Comparison of ENCODE assay signal across 18 cellular contexts in the genomic region with DNA sequence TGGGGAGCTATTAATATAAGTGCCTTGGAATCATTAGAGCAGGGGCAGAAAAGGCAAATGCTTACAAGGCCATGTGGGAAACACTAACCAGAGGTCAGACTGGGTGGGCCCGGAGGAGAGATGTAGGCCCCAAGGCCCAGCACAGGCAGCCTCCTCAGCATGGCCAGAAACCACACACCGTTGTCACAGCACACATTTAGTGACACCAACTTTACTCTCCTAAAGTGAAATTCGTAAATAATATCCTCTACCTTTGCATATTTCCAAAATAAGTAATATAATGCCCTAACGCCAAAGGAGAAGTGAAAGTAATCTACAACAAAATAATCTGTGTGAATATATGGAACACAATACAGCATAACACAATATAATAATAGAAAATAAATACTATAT.
"Had no signal": no experiment of that assay in that cellular context is flagged by ENCODE, and none has a peak within 500 bp of the region (broad histone marks: within the 10 kb centered on the region; RNA-seq: fewer than 3 reads in every experiment).

No MANE protein-coding gene starts in this region.

- H3K4me3 ChIP-seq: dorsolateral prefrontal cortex, hepatocyte, lung, tibial artery, uterus had no signal

- FAIRE-seq: islet of Langerhans had no signal

- DNase-seq: activated CD4-positive, alpha-beta T cell treated with anti-CD3 and anti-CD28 coated beads for 1 hour; activated naive CD4-positive, alpha-beta T cell; activated naive CD8-positive, alpha-beta T cell treated with anti-CD3 and anti-CD28 coated beads for 36 hours; amniotic stem cell; foreskin fibroblast; naive B cell; retina; stimulated activated naive CD4-positive, alpha-beta T cell treated with Interleukin-2 at 50 U/mL for 16 hours; T-helper 17 cell; tibial artery; uterus; WERI-Rb-1 had no signal

- H3K27me3 Mint-ChIP-seq: activated naive CD8-positive, alpha-beta T cell treated with anti-CD3 and anti-CD28 coated beads for 36 hours; T-helper 17 cell had no signal

- H3K4me1 Mint-ChIP-seq: activated naive CD8-positive, alpha-beta T cell treated with anti-CD3 and anti-CD28 coated beads for 36 hours had no signal

- H3K9me3 Mint-ChIP-seq: activated naive CD8-positive, alpha-beta T cell treated with anti-CD3 and anti-CD28 coated beads for 36 hours; naive B cell had no signal

- H3K27me3 ChIP-seq: hepatocyte, uterus had no signal

- H3K4me1 ChIP-seq: tibial artery, uterus had no signal

- H3K9me3 ChIP-seq: tibial artery, uterus had no signal

- H3K79me2 ChIP-seq: hepatocyte had no signal

- H3K36me3 Mint-ChIP-seq: activated naive CD8-positive, alpha-beta T cell treated with anti-CD3 and anti-CD28 coated beads for 36 hours; naive B cell had no signal

- H3K36me3 ChIP-seq: tibial artery, uterus, WERI-Rb-1 had no signal

- H3K4me2 ChIP-seq: hepatocyte had no signal

- H3K27ac ChIP-seq: dorsolateral prefrontal cortex, epithelial cell of prostate, hepatocyte, tibial artery, uterus, WERI-Rb-1 had no signal

- H3K27ac Mint-ChIP-seq: activated naive CD8-positive, alpha-beta T cell treated with anti-CD3 and anti-CD28 coated beads for 36 hours; T-helper 17 cell had no signal

- H3K4me3 Mint-ChIP-seq: activated naive CD8-positive, alpha-beta T cell treated with anti-CD3 and anti-CD28 coated beads for 36 hours; neural crest cell; T-helper 17 cell had no signal

- ATAC-seq: T-helper 17 cell had no signal

- H2AFZ ChIP-seq: hepatocyte had no signal
